ENCODE assay signal across 1 cellular context in the genomic region with DNA sequence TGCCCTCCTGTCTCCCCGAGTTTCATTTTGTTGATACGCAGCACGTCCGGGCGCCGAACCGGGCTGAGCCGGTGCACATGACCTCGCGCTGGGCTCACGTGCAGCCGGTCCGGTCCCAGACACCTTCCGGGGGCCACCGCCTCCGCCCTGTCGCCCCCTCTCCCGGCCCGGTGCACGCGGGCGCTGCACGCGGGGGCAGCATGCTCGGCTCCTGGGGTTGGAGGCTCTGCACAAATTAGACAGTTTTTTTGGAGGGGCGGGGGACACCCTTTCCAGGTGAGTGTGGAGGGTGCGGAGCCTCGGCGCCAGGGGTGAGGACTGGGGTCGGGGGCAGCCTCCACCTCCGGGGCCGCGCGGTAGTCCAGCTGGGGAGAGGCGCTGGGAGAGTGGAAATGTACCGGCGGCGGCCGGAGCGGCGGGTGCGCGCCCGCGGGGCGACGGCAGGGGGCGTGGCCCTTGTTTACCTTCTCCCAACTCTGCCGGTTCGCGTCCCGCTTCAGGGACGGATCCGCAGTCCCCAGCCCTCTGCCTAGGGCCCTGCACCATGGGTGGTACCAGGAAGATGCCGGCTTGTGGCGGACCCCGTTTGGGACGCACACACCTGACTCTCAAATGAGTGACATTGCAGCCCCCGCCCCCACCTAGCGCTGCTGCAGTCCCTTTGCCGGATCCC.
TF ChIP-seq lines count a peak whose summit lies in the region.

No MANE protein-coding gene starts in this region.

TF ChIP-seq in HEK293, 187 proteins besides CTCF, POLR2A, EP300 and RAD21 (continued from another document):
- TF ChIP-seq, protein P1, sequence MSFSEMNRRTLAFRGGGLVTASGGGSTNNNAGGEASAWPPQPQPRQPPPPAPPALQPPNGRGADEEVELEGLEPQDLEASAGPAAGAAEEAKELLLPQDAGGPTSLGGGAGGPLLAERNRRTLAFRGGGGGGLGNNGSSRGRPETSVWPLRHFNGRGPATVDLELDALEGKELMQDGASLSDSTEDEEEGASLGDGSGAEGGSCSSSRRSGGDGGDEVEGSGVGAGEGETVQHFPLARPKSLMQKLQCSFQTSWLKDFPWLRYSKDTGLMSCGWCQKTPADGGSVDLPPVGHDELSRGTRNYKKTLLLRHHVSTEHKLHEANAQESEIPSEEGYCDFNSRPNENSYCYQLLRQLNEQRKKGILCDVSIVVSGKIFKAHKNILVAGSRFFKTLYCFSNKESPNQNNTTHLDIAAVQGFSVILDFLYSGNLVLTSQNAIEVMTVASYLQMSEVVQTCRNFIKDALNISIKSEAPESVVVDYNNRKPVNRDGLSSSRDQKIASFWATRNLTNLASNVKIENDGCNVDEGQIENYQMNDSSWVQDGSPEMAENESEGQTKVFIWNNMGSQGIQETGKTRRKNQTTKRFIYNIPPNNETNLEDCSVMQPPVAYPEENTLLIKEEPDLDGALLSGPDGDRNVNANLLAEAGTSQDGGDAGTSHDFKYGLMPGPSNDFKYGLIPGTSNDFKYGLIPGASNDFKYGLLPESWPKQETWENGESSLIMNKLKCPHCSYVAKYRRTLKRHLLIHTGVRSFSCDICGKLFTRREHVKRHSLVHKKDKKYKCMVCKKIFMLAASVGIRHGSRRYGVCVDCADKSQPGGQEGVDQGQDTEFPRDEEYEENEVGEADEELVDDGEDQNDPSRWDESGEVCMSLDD (tag by site-specific recombination; IDR thresholded peaks at IDR 0.05) = peak; percentile 93
- TF ChIP-seq ZNF549 (tag by site-specific recombination; IDR thresholded peaks at IDR 0.05) (no peak), GLI2 (tag by site-specific recombination; IDR thresholded peaks at IDR 0.05; ENCODE audit: borderline replicate concordance, low read depth) (no peak), ZNF791 (tag by site-specific recombination; IDR thresholded peaks at IDR 0.05) (no peak), ZNF23 (tag by site-specific recombination; IDR thresholded peaks at IDR 0.05; ENCODE audit: borderline replicate concordance) (no peak), ZNF404 (tag by site-specific recombination; IDR thresholded peaks at IDR 0.05) (no peak), ZNF837 (tag by site-specific recombination; IDR thresholded peaks at IDR 0.05) (no peak), ZNF10 (tag by site-specific recombination; IDR thresholded peaks at IDR 0.05) (no peak), ZNF155 (tag by site-specific recombination; IDR thresholded peaks at IDR 0.05) (no peak), OSR2 (tag by site-specific recombination; IDR thresholded peaks at IDR 0.05) (no peak), ZNF169 (tag by site-specific recombination; IDR thresholded peaks at IDR 0.05) (no peak), ZNF157 (tag by site-specific recombination; IDR thresholded peaks at IDR 0.05) (no peak), SP2 (tag by site-specific recombination; IDR thresholded peaks at IDR 0.05) (no peak), WT1 (tag by site-specific recombination; IDR thresholded peaks at IDR 0.05) (no peak), GLIS1 (tag by site-specific recombination; IDR thresholded peaks at IDR 0.05) (peak; percentile 42), ZNF274 (IDR thresholded peaks at IDR 0.05; ENCODE audit: low read length) (no peak), ZNF274 (tag by site-specific recombination; IDR thresholded peaks at IDR 0.05; ENCODE audit: borderline replicate concordance) (no peak), ZNF121 (tag by site-specific recombination; IDR thresholded peaks at IDR 0.05) (no peak), BCL11A (tag by site-specific recombination; IDR thresholded peaks at IDR 0.05; ENCODE audit: low read depth) (no peak), GLIS2 (tag by site-specific recombination; IDR thresholded peaks at IDR 0.05) (peak; percentile 71; the same call in 1 of the 2 replicates), SALL2 (tag by site-specific recombination; IDR thresholded peaks at IDR 0.05; ENCODE audit: borderline replicate concordance) (no peak), ZNF391 (tag by site-specific recombination; IDR thresholded peaks at IDR 0.05; ENCODE audit: borderline replicate concordance, low read depth) (peak; percentile 30; the same call in 1 of the 2 replicates)
- TF ChIP-seq, protein P2, sequence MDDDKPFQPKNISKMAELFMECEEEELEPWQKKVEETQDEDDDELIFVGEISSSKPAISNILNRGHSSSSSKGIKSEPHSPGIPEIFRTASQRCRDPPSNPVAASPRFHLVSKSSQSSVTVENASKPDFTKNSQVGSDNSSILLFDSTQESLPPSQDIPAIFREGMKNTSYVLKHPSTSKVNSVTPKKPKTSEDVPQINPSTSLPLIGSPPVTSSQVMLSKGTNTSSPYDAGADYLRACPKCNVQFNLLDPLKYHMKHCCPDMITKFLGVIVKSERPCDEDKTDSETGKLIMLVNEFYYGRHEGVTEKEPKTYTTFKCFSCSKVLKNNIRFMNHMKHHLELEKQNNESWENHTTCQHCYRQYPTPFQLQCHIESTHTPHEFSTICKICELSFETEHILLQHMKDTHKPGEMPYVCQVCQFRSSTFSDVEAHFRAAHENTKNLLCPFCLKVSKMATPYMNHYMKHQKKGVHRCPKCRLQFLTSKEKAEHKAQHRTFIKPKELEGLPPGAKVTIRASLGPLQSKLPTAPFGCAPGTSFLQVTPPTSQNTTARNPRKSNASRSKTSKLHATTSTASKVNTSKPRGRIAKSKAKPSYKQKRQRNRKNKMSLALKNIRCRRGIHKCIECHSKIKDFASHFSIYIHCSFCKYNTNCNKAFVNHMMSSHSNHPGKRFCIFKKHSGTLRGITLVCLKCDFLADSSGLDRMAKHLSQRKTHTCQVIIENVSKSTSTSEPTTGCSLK (tag by site-specific recombination; IDR thresholded peaks at IDR 0.05) = no peak
- TF ChIP-seq, protein P3, sequence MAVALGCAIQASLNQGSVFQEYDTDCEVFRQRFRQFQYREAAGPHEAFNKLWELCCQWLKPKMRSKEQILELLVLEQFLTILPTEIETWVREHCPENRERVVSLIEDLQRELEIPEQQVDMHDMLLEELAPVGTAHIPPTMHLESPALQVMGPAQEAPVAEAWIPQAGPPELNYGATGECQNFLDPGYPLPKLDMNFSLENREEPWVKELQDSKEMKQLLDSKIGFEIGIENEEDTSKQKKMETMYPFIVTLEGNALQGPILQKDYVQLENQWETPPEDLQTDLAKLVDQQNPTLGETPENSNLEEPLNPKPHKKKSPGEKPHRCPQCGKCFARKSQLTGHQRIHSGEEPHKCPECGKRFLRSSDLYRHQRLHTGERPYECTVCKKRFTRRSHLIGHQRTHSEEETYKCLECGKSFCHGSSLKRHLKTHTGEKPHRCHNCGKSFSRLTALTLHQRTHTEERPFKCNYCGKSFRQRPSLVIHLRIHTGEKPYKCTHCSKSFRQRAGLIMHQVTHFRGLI (tag by site-specific recombination; IDR thresholded peaks at IDR 0.05) = no peak; the same call in 1 of the 2 replicates
- TF ChIP-seq, protein P4, sequence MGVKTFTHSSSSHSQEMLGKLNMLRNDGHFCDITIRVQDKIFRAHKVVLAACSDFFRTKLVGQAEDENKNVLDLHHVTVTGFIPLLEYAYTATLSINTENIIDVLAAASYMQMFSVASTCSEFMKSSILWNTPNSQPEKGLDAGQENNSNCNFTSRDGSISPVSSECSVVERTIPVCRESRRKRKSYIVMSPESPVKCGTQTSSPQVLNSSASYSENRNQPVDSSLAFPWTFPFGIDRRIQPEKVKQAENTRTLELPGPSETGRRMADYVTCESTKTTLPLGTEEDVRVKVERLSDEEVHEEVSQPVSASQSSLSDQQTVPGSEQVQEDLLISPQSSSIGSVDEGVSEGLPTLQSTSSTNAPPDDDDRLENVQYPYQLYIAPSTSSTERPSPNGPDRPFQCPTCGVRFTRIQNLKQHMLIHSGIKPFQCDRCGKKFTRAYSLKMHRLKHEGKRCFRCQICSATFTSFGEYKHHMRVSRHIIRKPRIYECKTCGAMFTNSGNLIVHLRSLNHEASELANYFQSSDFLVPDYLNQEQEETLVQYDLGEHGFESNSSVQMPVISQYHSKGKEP (tag by site-specific recombination; IDR thresholded peaks at IDR 0.05) = no peak
- TF ChIP-seq, protein P5, sequence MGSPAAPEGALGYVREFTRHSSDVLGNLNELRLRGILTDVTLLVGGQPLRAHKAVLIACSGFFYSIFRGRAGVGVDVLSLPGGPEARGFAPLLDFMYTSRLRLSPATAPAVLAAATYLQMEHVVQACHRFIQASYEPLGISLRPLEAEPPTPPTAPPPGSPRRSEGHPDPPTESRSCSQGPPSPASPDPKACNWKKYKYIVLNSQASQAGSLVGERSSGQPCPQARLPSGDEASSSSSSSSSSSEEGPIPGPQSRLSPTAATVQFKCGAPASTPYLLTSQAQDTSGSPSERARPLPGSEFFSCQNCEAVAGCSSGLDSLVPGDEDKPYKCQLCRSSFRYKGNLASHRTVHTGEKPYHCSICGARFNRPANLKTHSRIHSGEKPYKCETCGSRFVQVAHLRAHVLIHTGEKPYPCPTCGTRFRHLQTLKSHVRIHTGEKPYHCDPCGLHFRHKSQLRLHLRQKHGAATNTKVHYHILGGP (tag by site-specific recombination; IDR thresholded peaks at IDR 0.05) = no peak
